ENCODE assay signal across 8 cellular contexts in the genomic region with DNA sequence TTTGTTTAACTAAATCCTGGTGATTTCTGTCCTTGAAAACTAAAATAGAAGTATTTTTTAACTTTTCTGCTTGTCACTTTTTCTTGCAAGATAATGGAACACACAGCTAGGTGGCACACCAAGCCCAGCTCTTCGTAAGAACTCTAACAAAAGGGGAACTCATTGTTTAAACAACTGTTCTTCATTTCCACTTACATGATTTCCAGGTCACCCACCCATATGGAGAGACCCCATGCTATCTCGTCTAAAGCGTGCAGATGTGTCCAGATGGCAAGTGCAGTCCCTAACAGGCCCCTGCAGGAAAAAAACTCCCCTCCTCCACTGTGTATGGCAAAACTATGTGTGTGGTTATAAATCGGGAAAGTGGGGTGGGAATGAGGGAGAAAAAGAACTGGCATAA. TPM values are rescaled to one million over a fixed set of nuclear protein-coding genes. Genes with fewer than 3 reads are reported as not detected.
DNase-seq lines count a peak whose midpoint lies in the region; ATAC-seq lines count a peak whose summit lies in the region.

No MANE protein-coding gene starts in this region.

- ATAC-seq in GM18511 (IDR thresholded peaks at IDR 0.05; ENCODE audit: unreplicated experiment) (no peak), aorta (ENCODE audit: low FRiP score) (no peak)

- intact Hi-C loops in aorta (cut with DNase I), result loop anchor here (5.0 to 10.0 kb wide), 2 partner anchors 43 to 50 kb away; partner anchors contain the start of gene HSP90B1 (in 1 of the 2)

- no peaks in the 10 kb centered on the region for H3K4me1 ChIP-seq in aorta (ENCODE audit: control insufficient read depth in 1 of 2, insufficient read depth in 2 of 2, low read length in 2 of 2)

- H3K9me3 ChIP-seq in aorta (ENCODE audit: control insufficient read depth, low read length), result no peaks in the 10 kb centered on the region

- no peaks in the 10 kb centered on the region for H3K27me3 ChIP-seq in aorta (ENCODE audit: control insufficient read depth in 1 of 2, insufficient read depth in 2 of 2, low read length in 1 of 2)

- H3K4me3 ChIP-seq in aorta (ENCODE audit: low read length in 2 of 2), result no peak overlapping the region

- no peaks in the 10 kb centered on the region for H3K36me3 ChIP-seq in aorta (ENCODE audit: control insufficient read depth in 1 of 2, insufficient read depth in 2 of 2, low read length in 1 of 2)

- DNase-seq in activated CD8-positive, alpha-beta memory T cell treated with anti-CD3 and anti-CD28 coated beads, Interleukin-2, amount 50 U/mL, for 4 hours, result peak; percentile 44
- no peak for DNase-seq in activated CD8-positive, alpha-beta memory T cell treated with anti-CD3 and anti-CD28 coated beads for 24 hours
- DNase-seq in MV-4-11 (lab: John Stamatoyannopoulos, UW) (peak; percentile 66), glomerular visceral epithelial cell (ENCODE audit: extremely low spot score) (peak; percentile 23), aorta (no peak)
- DNase-seq in activated CD4-positive, alpha-beta T cell treated with anti-CD3 and anti-CD28 coated beads, Interleukin-2, amount 50 U/mL, for 1 hour, result peak; percentile 44
- peak; percentile 7 for DNase-seq in stimulated activated naive CD4-positive, alpha-beta T cell treated with Interleukin-2 at 50 U/mL for 16 hours (lab: John Stamatoyannopoulos, UW)

- WGBS in aorta, 2 donors, result 1 to 6% methylated on average over 4 of the region's 4 CpGs

- H3K27ac ChIP-seq in aorta (ENCODE audit: low read depth in 1 of 2, low read length in 2 of 2), result no peak overlapping the region

RNA-seq across cellular contexts. Expression of gene NT5DC3, which starts 43.3 kb away (rescaled TPM):
- total RNA-seq in aorta, result 100 to 1,000 TPM in 1 of 2 donors, 10 to 100 TPM in 1; 28.1 to 104 TPM
- polyA plus RNA-seq in aorta, result 10 to 100 TPM in 1 of 2 donors, 1 to 10 TPM in 1; 3.6 to 24.3 TPM

RNA-seq across cellular contexts. Expression of gene HSP90B1, which starts 45.9 kb away (rescaled TPM):
- 100 to 1,000 TPM; 641 to 818 TPM for total RNA-seq in aorta
- 100 to 1,000 TPM; 458 to 512 TPM for polyA plus RNA-seq in aorta

Comparison
In these comparisons a context has a peak if more than half of its experiments do, and no peak if none do; other contexts are left out.
1. DNase-seq: peak in activated CD8-positive, alpha-beta memory T cell treated with anti-CD3 and anti-CD28 coated beads, Interleukin-2, amount 50 U/mL, for 4 hours (single experiment), MV-4-11 (single experiment), activated CD4-positive, alpha-beta T cell treated with anti-CD3 and anti-CD28 coated beads, Interleukin-2, amount 50 U/mL, for 1 hour (single experiment), glomerular visceral epithelial cell (single experiment) and stimulated activated naive CD4-positive, alpha-beta T cell treated with Interleukin-2 at 50 U/mL for 16 hours (single experiment); none in activated CD8-positive, alpha-beta memory T cell treated with anti-CD3 and anti-CD28 coated beads for 24 hours (single experiment) and aorta (0 of 2).